12 cellular contexts compared by ENCODE assay signal in the genomic region with DNA sequence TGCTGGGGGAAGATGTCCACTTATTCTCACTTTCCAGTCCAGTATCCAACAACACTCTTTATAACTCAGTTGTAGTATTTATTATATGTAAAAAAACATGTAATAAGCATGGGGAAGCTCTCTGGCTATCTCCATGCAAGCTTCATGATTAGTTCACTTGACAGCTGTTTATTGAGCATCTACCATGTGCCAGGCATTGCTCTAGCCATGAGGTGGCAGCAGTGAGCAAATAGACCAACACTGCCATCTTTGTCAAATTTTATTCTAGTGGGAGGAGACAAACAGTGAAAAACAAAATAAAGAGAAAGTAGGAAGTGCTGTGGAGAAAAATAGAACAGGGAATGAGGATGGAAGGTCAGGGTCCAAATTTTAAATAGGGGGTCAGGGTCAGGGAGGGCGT.
DNase-seq lines count a peak whose midpoint lies in the region; ATAC-seq, FAIRE-seq and TF ChIP-seq lines count a peak whose summit lies in the region.
"Had no signal": no experiment of that assay in that cellular context is flagged by ENCODE, and none has a peak within 500 bp of the region (broad histone marks: within the 10 kb centered on the region; RNA-seq: fewer than 3 reads in every experiment).

No MANE protein-coding gene starts in this region.

- no peak for FAIRE-seq in keratinocyte (lab: Jason Lieb, UNC)
- FAIRE-seq: A204.1 had no signal

- no peak overlapping the region for H3K9ac ChIP-seq in keratinocyte (ENCODE audit: control insufficient read depth, extremely low read depth, insufficient read depth, low read length)

- H3K4me3 ChIP-seq in GM23338 (no peak overlapping the region), RWPE2 (ENCODE audit: severe bottlenecking) (no peak overlapping the region), keratinocyte (ENCODE audit: control insufficient read depth in 2 of 3, extremely low read depth in 1 of 3, insufficient read depth in 2 of 3, low read depth in 1 of 3, low read length in 3 of 3) (no peak overlapping the region), Peyer's patch (no peak overlapping the region)
- H3K4me3 ChIP-seq: thoracic aorta had no signal

- H3K4me1 Mint-ChIP-seq in GM23338 (0 out of 3 replicates have a peak, but pooled peaks cover 3% of the 10 kb centered on the region), T-cell (no peaks in the 10 kb centered on the region)

- H3K36me3 ChIP-seq in GM23338 (ENCODE audit: insufficient read depth): no peaks in the 10 kb centered on the region
- no peaks in the 10 kb centered on the region for H3K36me3 ChIP-seq in RWPE2 (ENCODE audit: low read depth)
- H3K36me3 ChIP-seq in keratinocyte (ENCODE audit: control insufficient read depth in 2 of 2, extremely low read depth in 1 of 2, insufficient read depth in 2 of 2, low read length in 2 of 2): no peaks in the 10 kb centered on the region
- H3K36me3 ChIP-seq in Peyer's patch: no peaks in the 10 kb centered on the region
- H3K36me3 ChIP-seq: thoracic aorta had no signal

- no peak for TF ChIP-seq POLR2A in Peyer's patch (IDR thresholded peaks at IDR 0.05)

- H3K9me1 ChIP-seq in keratinocyte (ENCODE audit: control insufficient read depth, extremely low read depth, insufficient read depth, low read length): no peaks in the 10 kb centered on the region

- H3K4me1 ChIP-seq in GM23338 (ENCODE audit: insufficient read depth) (peaks cover 3% of the 10 kb centered on the region; the same call in 1 of the 2 replicates), RWPE2 (ENCODE audit: insufficient read depth, poor library complexity, severe bottlenecking) (no peaks in the 10 kb centered on the region), keratinocyte (ENCODE audit: control insufficient read depth, extremely low read depth, insufficient read depth, low read length) (no peaks in the 10 kb centered on the region), Peyer's patch (no peaks in the 10 kb centered on the region)

- H3K79me2 ChIP-seq in GM23338 (replicated peaks; ENCODE audit: insufficient read depth): no peaks in the 10 kb centered on the region
- H3K79me2 ChIP-seq in keratinocyte (ENCODE audit: control insufficient read depth, insufficient read depth, low read length): no peaks in the 10 kb centered on the region

- H3K4me2 ChIP-seq in GM23338: no peak overlapping the region
- no peak overlapping the region for H3K4me2 ChIP-seq in keratinocyte (ENCODE audit: control insufficient read depth, extremely low read depth, insufficient read depth, low read depth, low read length)

- H3K4me3 Mint-ChIP-seq in GM23338: no peak overlapping the region
- H3K4me3 Mint-ChIP-seq in T-cell: no peak overlapping the region
- H3K4me3 Mint-ChIP-seq: central memory CD8-positive, alpha-beta T cell had no signal

- peaks cover 2% of the 10 kb centered on the region for H3K27me3 Mint-ChIP-seq in GM23338 (ENCODE audit: insufficient read depth, low read depth, poor library complexity)
- H3K27me3 Mint-ChIP-seq in T-cell: peaks cover 2 to 15% of the 10 kb centered on the region in 2 donors
- H3K27me3 Mint-ChIP-seq: central memory CD8-positive, alpha-beta T cell had no signal

- TF ChIP-seq CTCF in GM23338 (conservative IDR thresholded peaks at IDR 0.05; ENCODE audit: low read depth in 2 of 2) (peak; percentile 69 to 77), RWPE2 (IDR thresholded peaks at IDR 0.05; ENCODE audit: poor library complexity, severe bottlenecking) (peak; percentile 26), keratinocyte (optimal IDR thresholded peaks at IDR 0.05 in 1 of 3, IDR thresholded peaks at IDR 0.05 in 1 of 3, conservative IDR thresholded peaks at IDR 0.05 in 1 of 3; ENCODE audit: extremely low read depth in 1 of 3, insufficient read depth in 2 of 3, low read length in 3 of 3) (peak; percentile 33 to 50 (median 41)), Peyer's patch (IDR thresholded peaks at IDR 0.05) (peak in 3 of 6 experiments; percentile 6 to 25 (median 7))

- H4K20me1 ChIP-seq in GM23338 (replicated peaks; ENCODE audit: insufficient read depth): no peaks in the 10 kb centered on the region
- H4K20me1 ChIP-seq in keratinocyte (ENCODE audit: control insufficient read depth, extremely low read depth, insufficient read depth, low read length): no peaks in the 10 kb centered on the region

- H3F3A ChIP-seq in GM23338 (replicated peaks; ENCODE audit: low read depth): no peaks in the 10 kb centered on the region

- H2AFZ ChIP-seq in GM23338 (no peak overlapping the region), keratinocyte (ENCODE audit: control insufficient read depth, low read length) (no peak overlapping the region)

- H3K27ac ChIP-seq in GM23338 (ENCODE audit: low read depth) (no peak overlapping the region), RWPE2 (ENCODE audit: poor library complexity, severe bottlenecking) (no peak overlapping the region), keratinocyte (ENCODE audit: control insufficient read depth, insufficient read depth, low read length) (no peak overlapping the region), Peyer's patch (no peak overlapping the region)
- H3K27ac ChIP-seq: thoracic aorta had no signal

- CTCF ChIA-PET in T-cell (lab: Charles Lee): no interaction called here

- H3K36me3 Mint-ChIP-seq in GM23338 (ENCODE audit: low read depth): no peaks in the 10 kb centered on the region
- H3K36me3 Mint-ChIP-seq in T-cell: no peaks in the 10 kb centered on the region

- H3K27ac Mint-ChIP-seq in GM23338 (no peak overlapping the region), T-cell (no peak overlapping the region)

- POLR2A ChIA-PET in T-cell (lab: Charles Lee): no interaction called here

- H3K9me3 Mint-ChIP-seq in GM23338 (peaks cover 8% of the 10 kb centered on the region), T-cell (peaks cover 8 to 23% (median 12%) of the 10 kb centered on the region in 3 donors)
- H3K9me3 Mint-ChIP-seq: central memory CD8-positive, alpha-beta T cell had no signal

- no peak; the same call in 2 of the 3 replicates for ATAC-seq in GM23338
- ATAC-seq in RWPE2 (ENCODE audit: low read depth): no peak
- ATAC-seq in T-cell (replicated peaks in 1 of 4): no peak
- no peak for ATAC-seq in esophagus mucosa

- H3K9me3 ChIP-seq in RWPE2 (ENCODE audit: severe bottlenecking): no peaks in the 10 kb centered on the region
- H3K9me3 ChIP-seq in keratinocyte (ENCODE audit: control insufficient read depth, low read depth, low read length): no peaks in the 10 kb centered on the region
- H3K9me3 ChIP-seq in Peyer's patch: no peaks in the 10 kb centered on the region
- H3K9me3 ChIP-seq: thoracic aorta had no signal

- peak; percentile 14 for DNase-seq in DMS53 (lab: John Stamatoyannopoulos, UW)
- no peak for DNase-seq in DMS53 treated with DMSO at 0.1 percent for 48 hours (lab: John Stamatoyannopoulos, UW; ENCODE audit: unreplicated experiment)
- peak; percentile 41 for DNase-seq in GM23338 (ENCODE audit: low spot score)
- DNase-seq in RWPE2 (ENCODE audit: low spot score): no peak
- no peak for DNase-seq in keratinocyte (ENCODE audit: low read depth, low spot score)
- DNase-seq in T-cell: no peak
- no peak for DNase-seq in Peyer's patch
- DNase-seq: NCI-H2107 had no signal

- H3K9me2 ChIP-seq in GM23338 (ENCODE audit: insufficient read depth): peaks cover 8% of the 10 kb centered on the region; the same call in 1 of the 2 replicates

- no peaks in the 10 kb centered on the region for H3K27me3 ChIP-seq in GM23338 (ENCODE audit: insufficient read depth)
- H3K27me3 ChIP-seq in RWPE2 (ENCODE audit: insufficient read depth, poor library complexity, severe bottlenecking): no peaks in the 10 kb centered on the region
- H3K27me3 ChIP-seq in keratinocyte (ENCODE audit: control insufficient read depth, extremely low read depth, insufficient read depth, low read length): no peaks in the 10 kb centered on the region
- H3K27me3 ChIP-seq in Peyer's patch: no peaks in the 10 kb centered on the region

- dilution Hi-C loops in keratinocyte (cut with MboI; ENCODE audit: extremely low pct_ligation_motif_present, low sequenced_read_pairs): no loop called here

TF ChIP-seq in GM23338, 12 proteins besides CTCF, POLR2A, EP300 and RAD21 (continues in another document):
- no peak for TF ChIP-seq ZNF114 (CRISPR knock-in tag; IDR thresholded peaks at IDR 0.05)
- TF ChIP-seq ZNF331 (CRISPR knock-in tag; IDR thresholded peaks at IDR 0.05; ENCODE audit: low read depth): no peak
- TF ChIP-seq, protein P1, sequence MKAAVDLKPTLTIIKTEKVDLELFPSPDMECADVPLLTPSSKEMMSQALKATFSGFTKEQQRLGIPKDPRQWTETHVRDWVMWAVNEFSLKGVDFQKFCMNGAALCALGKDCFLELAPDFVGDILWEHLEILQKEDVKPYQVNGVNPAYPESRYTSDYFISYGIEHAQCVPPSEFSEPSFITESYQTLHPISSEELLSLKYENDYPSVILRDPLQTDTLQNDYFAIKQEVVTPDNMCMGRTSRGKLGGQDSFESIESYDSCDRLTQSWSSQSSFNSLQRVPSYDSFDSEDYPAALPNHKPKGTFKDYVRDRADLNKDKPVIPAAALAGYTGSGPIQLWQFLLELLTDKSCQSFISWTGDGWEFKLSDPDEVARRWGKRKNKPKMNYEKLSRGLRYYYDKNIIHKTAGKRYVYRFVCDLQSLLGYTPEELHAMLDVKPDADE (IDR thresholded peaks at IDR 0.05): no peak
- TF ChIP-seq POLR2AphosphoS5 (IDR thresholded peaks at IDR 0.05; ENCODE audit: low read depth): no peak
- TF ChIP-seq, protein P2, sequence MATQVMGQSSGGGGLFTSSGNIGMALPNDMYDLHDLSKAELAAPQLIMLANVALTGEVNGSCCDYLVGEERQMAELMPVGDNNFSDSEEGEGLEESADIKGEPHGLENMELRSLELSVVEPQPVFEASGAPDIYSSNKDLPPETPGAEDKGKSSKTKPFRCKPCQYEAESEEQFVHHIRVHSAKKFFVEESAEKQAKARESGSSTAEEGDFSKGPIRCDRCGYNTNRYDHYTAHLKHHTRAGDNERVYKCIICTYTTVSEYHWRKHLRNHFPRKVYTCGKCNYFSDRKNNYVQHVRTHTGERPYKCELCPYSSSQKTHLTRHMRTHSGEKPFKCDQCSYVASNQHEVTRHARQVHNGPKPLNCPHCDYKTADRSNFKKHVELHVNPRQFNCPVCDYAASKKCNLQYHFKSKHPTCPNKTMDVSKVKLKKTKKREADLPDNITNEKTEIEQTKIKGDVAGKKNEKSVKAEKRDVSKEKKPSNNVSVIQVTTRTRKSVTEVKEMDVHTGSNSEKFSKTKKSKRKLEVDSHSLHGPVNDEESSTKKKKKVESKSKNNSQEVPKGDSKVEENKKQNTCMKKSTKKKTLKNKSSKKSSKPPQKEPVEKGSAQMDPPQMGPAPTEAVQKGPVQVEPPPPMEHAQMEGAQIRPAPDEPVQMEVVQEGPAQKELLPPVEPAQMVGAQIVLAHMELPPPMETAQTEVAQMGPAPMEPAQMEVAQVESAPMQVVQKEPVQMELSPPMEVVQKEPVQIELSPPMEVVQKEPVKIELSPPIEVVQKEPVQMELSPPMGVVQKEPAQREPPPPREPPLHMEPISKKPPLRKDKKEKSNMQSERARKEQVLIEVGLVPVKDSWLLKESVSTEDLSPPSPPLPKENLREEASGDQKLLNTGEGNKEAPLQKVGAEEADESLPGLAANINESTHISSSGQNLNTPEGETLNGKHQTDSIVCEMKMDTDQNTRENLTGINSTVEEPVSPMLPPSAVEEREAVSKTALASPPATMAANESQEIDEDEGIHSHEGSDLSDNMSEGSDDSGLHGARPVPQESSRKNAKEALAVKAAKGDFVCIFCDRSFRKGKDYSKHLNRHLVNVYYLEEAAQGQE (IDR thresholded peaks at IDR 0.05; ENCODE audit: unreplicated experiment): no peak
- TF ChIP-seq JUNB (IDR thresholded peaks at IDR 0.05; ENCODE audit: unreplicated experiment): no peak

Comparison
In these comparisons a context has a peak if more than half of its experiments do, and no peak if none do; other contexts are left out.
1. DNase-seq: peak in DMS53 (single experiment) and GM23338 (single experiment); none in DMS53 treated with DMSO at 0.1 percent for 48 hours (single experiment), RWPE2 (single experiment), keratinocyte (single experiment), T-cell (0 of 34) and Peyer's patch (0 of 3).